In genomic region chr2:231713738-231714638, GRCh38 we compare ENCODE assay signal across 8 cellular contexts. TPM values are rescaled to one million over a fixed set of nuclear protein-coding genes. Genes with fewer than 3 reads are reported as not detected.
DNase-seq lines count a peak whose midpoint lies in the region; ATAC-seq and TF ChIP-seq lines count a peak whose summit lies in the region.

No MANE protein-coding gene starts in this region.

- H3K27ac ChIP-seq in endodermal cell (ENCODE audit: low read depth, low read length): peak overlapping the region; percentile 78
- H3K27ac ChIP-seq in mesodermal cell (ENCODE audit: low read depth, low read length, severe bottlenecking): peak overlapping the region; percentile 68

- 47 to 53% methylated on average over 12 to 15 of the region's 15 CpGs for WGBS in endodermal cell (ENCODE audit: insufficient coverage in 1 of 2, insufficient read length in 1 of 2), 2 experiments
- WGBS in mesodermal cell (ENCODE audit: insufficient coverage in 2 of 2), 2 experiments: 40 to 53% methylated on average over 14 of the region's 15 CpGs

- no peak for ATAC-seq in HG02610 (IDR thresholded peaks at IDR 0.05; ENCODE audit: unreplicated experiment)

- H3K4me3 Mint-ChIP-seq in endodermal cell: peak overlapping the region; percentile 42

- DNase-seq in GF-D8 (lab: John Stamatoyannopoulos, UW): peak; percentile 76
- peak; percentile 84 for DNase-seq in HT1080 (ENCODE audit: low read depth)
- DNase-seq in NOMO-1 treated with dmso at 0.1 percent for 144 hours (lab: John Stamatoyannopoulos, UW; ENCODE audit: unreplicated experiment): peak; percentile 74
- peak; percentile 73 to 93 (median 92) for DNase-seq in activated CD8-positive, alpha-beta memory T cell treated with anti-CD3 and anti-CD28 coated beads for 48 hours (ENCODE audit: low read depth in 2 of 3, low spot score in 2 of 3)
- peak; percentile 98 for DNase-seq in endodermal cell
- DNase-seq in stimulated activated CD8-positive, alpha-beta memory T cell treated with anti-CD3 and anti-CD28 coated beads, Interleukin-15, amount 100 ng/mL, for 4 hours (ENCODE audit: low read depth in 2 of 2): peak; percentile 64 to 71

- peaks cover 35% of the 10 kb centered on the region for H3K36me3 Mint-ChIP-seq in endodermal cell (ENCODE audit: low read depth)

- H3K27me3 ChIP-seq in endodermal cell (ENCODE audit: control insufficient read depth, insufficient read depth, low read length, poor library complexity, severe bottlenecking): no peaks in the 10 kb centered on the region

- H3K4me1 Mint-ChIP-seq in endodermal cell: peaks cover 20% of the 10 kb centered on the region

- H3K4me3 ChIP-seq in endodermal cell (ENCODE audit: low read length): no peak overlapping the region
- H3K4me3 ChIP-seq in mesodermal cell (ENCODE audit: extremely low read depth, insufficient read depth, low read length, poor library complexity, severe bottlenecking): no peak overlapping the region

- H3K36me3 ChIP-seq in endodermal cell (ENCODE audit: control insufficient read depth, insufficient read depth, low read length): peaks cover 38% of the 10 kb centered on the region
- peaks cover 39% of the 10 kb centered on the region for H3K36me3 ChIP-seq in mesodermal cell (ENCODE audit: control insufficient read depth, insufficient read depth, low read length)

- no peaks in the 10 kb centered on the region for H3K9me3 ChIP-seq in endodermal cell (ENCODE audit: control insufficient read depth, low read length)
- H3K9me3 ChIP-seq in mesodermal cell (ENCODE audit: control insufficient read depth, low read length): no peaks in the 10 kb centered on the region

- peak overlapping the region; percentile 91 for H3K27ac Mint-ChIP-seq in endodermal cell

- H3K9ac ChIP-seq in endodermal cell (ENCODE audit: extremely low read depth, low read length, poor library complexity, severe bottlenecking): no peak overlapping the region

- peak; percentile 98 for TF ChIP-seq CTCF in endodermal cell (conservative IDR thresholded peaks at IDR 0.05)

- no peaks in the 10 kb centered on the region for H3K4me1 ChIP-seq in endodermal cell (ENCODE audit: control insufficient read depth, insufficient read depth, low read length)
- H3K4me1 ChIP-seq in mesodermal cell (ENCODE audit: control insufficient read depth, insufficient read depth, low read length, poor library complexity, severe bottlenecking): peaks cover 35% of the 10 kb centered on the region

- no peaks in the 10 kb centered on the region for H3K9me3 Mint-ChIP-seq in endodermal cell

- no peaks in the 10 kb centered on the region for H3K27me3 Mint-ChIP-seq in endodermal cell (ENCODE audit: insufficient read depth)

RNA-seq across cellular contexts. Expression of gene PTMA, which starts 5.7 kb away (rescaled TPM):
- total RNA-seq in HT1080 (2014; rRNA removed; shearing (Covaris generic)): 1,647 and 2,130 TPM in 2 replicates
- 1,527 and 1,813 TPM in 2 replicates for polyA plus RNA-seq in HT1080 (2015; cell fraction: cytosol; rRNA removed)
- 809 and 884 TPM in 2 replicates for polyA plus RNA-seq in HT1080 (2015; cell fraction: nucleus; rRNA removed)
- 1,000 to 10,000 TPM; 1,233 to 1,450 TPM for total RNA-seq in endodermal cell
- polyA plus RNA-seq in endodermal cell (2013, experiment 1 of 2): 1,679 TPM
- polyA plus RNA-seq in endodermal cell (2013, experiment 2 of 2): 1,712 TPM
- polyA plus RNA-seq in mesodermal cell (2013, experiment 1 of 2): 986 TPM
- polyA plus RNA-seq in mesodermal cell (2013, experiment 2 of 2): 1,146 TPM
